ENCODE assay signal across 9 cellular contexts in the genomic region with DNA sequence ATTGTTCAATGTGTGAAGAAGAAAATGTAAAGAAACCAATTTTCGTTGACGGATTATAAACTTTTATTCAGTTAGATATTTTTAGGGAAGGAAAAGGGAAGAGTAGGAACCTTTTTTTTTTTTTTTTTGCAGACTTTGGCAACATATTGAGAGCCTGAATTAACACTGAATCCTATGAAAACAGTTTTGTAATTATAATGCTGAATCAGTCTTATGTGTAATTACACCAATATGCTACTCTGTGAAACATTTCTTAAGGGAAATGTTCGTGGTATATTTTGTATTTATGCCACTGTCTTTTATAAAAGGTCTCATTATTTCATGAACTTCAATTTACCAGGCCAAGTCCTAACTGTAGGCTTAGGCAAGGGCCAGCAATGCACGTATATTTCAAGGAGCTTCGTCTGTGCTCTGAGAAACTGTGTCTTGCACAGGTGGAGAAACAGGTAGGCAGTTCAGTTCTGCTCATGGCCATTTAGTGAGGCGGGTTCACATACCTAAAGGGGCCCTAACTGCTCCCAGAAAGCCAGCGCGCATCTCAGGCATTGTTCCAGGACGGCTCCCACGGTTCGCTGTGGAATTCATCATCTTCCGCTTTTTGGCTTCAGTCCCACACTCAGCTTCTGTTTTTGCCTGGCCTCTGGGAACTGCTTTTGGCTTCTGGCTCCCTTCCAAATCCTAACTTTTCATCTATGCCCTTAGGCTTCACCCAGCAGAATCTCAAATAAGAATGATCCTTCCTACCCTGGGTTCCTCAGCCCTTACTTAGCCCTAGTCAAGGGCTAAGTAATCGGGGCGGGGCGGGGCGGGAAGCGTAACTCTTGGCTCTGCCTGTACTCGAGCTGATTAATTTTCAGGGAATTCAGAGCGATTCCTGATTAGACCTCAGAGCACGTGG.
DNase-seq lines count a peak whose midpoint lies in the region; ATAC-seq and TF ChIP-seq lines count a peak whose summit lies in the region.
"Had no signal": no experiment of that assay in that cellular context is flagged by ENCODE, and none has a peak within 500 bp of the region (broad histone marks: within the 10 kb centered on the region; RNA-seq: fewer than 3 reads in every experiment).

No MANE protein-coding gene starts in this region.

- no peaks in the 10 kb centered on the region for H3K36me3 ChIP-seq in kidney epithelial cell (ENCODE audit: control insufficient read depth, insufficient read depth, low read length)

- no peak overlapping the region for H3K4me3 ChIP-seq in kidney epithelial cell (ENCODE audit: low read depth, low read length)

- ATAC-seq in HG03097 (IDR thresholded peaks at IDR 0.05; ENCODE audit: low FRiP score, unreplicated experiment) (no peak), HG02981 (IDR thresholded peaks at IDR 0.05; ENCODE audit: unreplicated experiment) (no peak)

- peaks cover 0 to 12% (median 5%) of the 10 kb centered on the region in 5 experiments for H3K9me3 Mint-ChIP-seq in brain
- H3K9me3 Mint-ChIP-seq in T-helper 2 cell treated with Interferon-gamma antibody and Interleukin-4, amounts not matched to agents 5 μg/mL and 100 μg/mL, for 36 hours: no peaks in the 10 kb centered on the region

- TF ChIP-seq CTCF in brain (conservative IDR thresholded peaks at IDR 0.05) (no peak), kidney epithelial cell (IDR thresholded peaks at IDR 0.05; ENCODE audit: insufficient read depth, low read length, poor library complexity, severe bottlenecking) (no peak)

- H3K4me3 Mint-ChIP-seq in brain: peak overlapping the region in 3 of 5 experiments; percentile 17 to 70 (median 64)
- H3K4me3 Mint-ChIP-seq in T-helper 2 cell treated with Interferon-gamma antibody and Interleukin-4, amounts not matched to agents 5 μg/mL and 100 μg/mL, for 36 hours: no peak overlapping the region
- H3K4me3 Mint-ChIP-seq: CD4-positive, CD25-positive, alpha-beta regulatory T cell had no signal

- peak overlapping the region in 3 of 5 experiments; percentile 59 to 70 (median 59) for H3K27ac Mint-ChIP-seq in brain
- no peak overlapping the region for H3K27ac Mint-ChIP-seq in T-helper 2 cell treated with Interferon-gamma antibody and Interleukin-4, amounts not matched to agents 5 μg/mL and 100 μg/mL, for 36 hours

- H3K4me1 Mint-ChIP-seq in brain: peaks cover 13% of the 10 kb centered on the region
- H3K4me1 Mint-ChIP-seq in T-helper 2 cell treated with Interferon-gamma antibody and Interleukin-4, amounts not matched to agents 5 μg/mL and 100 μg/mL, for 36 hours (ENCODE audit: low read depth): no peaks in the 10 kb centered on the region

- H3K36me3 Mint-ChIP-seq in brain: no peaks in the 10 kb centered on the region
- H3K36me3 Mint-ChIP-seq in T-helper 2 cell treated with Interferon-gamma antibody and Interleukin-4, amounts not matched to agents 5 μg/mL and 100 μg/mL, for 36 hours (ENCODE audit: low read depth): no peaks in the 10 kb centered on the region

- H3K27me3 Mint-ChIP-seq in brain: peaks cover 7% of the 10 kb centered on the region
- H3K27me3 Mint-ChIP-seq in T-helper 2 cell treated with Interferon-gamma antibody and Interleukin-4, amounts not matched to agents 5 μg/mL and 100 μg/mL, for 36 hours (ENCODE audit: low read depth): no peaks in the 10 kb centered on the region
- H3K27me3 Mint-ChIP-seq: CD4-positive, CD25-positive, alpha-beta regulatory T cell had no signal

- no peaks in the 10 kb centered on the region for H3K27me3 ChIP-seq in kidney epithelial cell (ENCODE audit: control insufficient read depth, insufficient read depth, low read length)

- DNase-seq in NCI-H748 (lab: John Stamatoyannopoulos, UW; ENCODE audit: unreplicated experiment): peak; percentile 56
- no peak for DNase-seq in NCI-H748 treated with DMSO at 0.1 percent for 48 hours (lab: John Stamatoyannopoulos, UW)
- peak; percentile 57 for DNase-seq in kidney epithelial cell (ENCODE audit: low read depth)
- peak; percentile 70 for DNase-seq in ureter (ENCODE audit: low spot score)
- no peak for DNase-seq in T-helper 2 cell treated with Interferon-gamma antibody and Interleukin-4, amounts not matched to agents 5 μg/mL and 100 μg/mL, for 36 hours (ENCODE audit: low spot score)
- DNase-seq: CD4-positive, CD25-positive, alpha-beta regulatory T cell had no signal

Comparison
In these comparisons a context has a peak if more than half of its experiments do, and no peak if none do; other contexts are left out.
1. DNase-seq: peak in NCI-H748 (single experiment), kidney epithelial cell (single experiment) and ureter (single experiment); none in NCI-H748 treated with DMSO at 0.1 percent for 48 hours (single experiment) and T-helper 2 cell treated with Interferon-gamma antibody and Interleukin-4, amounts not matched to agents 5 μg/mL and 100 μg/mL, for 36 hours (single experiment).